ENCODE assay signal across 8 cellular contexts in genomic region chr6:158168054-158168303, GRCh38. TPM values are rescaled to one million over a fixed set of nuclear protein-coding genes. Genes with fewer than 3 reads are reported as not detected.
DNase-seq lines count a peak whose midpoint lies in the region; ATAC-seq and TF ChIP-seq lines count a peak whose summit lies in the region.

Gene SERAC1 (minus strand): TSS chr6:158168262. CDS start chr6:158158363, 9,899 bp downstream.

- H3F3A ChIP-seq in GM23338 (replicated peaks; ENCODE audit: low read depth): peaks cover 3% of the 10 kb centered on the region; the same call in 1 of the 2 replicates

- peak within 1 kb of the TSS; percentile 94 for H2AFZ ChIP-seq in GM23338

- H3K4me1 Mint-ChIP-seq in GM23338: peaks cover 19% of the 10 kb centered on the region; the same call in 2 of the 3 replicates

- no peaks in the 10 kb centered on the region for H3K9me2 ChIP-seq in GM23338 (ENCODE audit: insufficient read depth)

- no peak for DNase-seq in GM23338 (ENCODE audit: low spot score)
- peak; percentile 76 for DNase-seq in T-helper 22 cell (ENCODE audit: low read depth)
- DNase-seq in foreskin keratinocyte: no peak
- no peak for DNase-seq in skeletal muscle cell (ENCODE audit: low read depth)
- DNase-seq in epidermal melanocyte (ENCODE audit: insufficient read length, low spot score): no peak
- DNase-seq in superior temporal gyrus (ENCODE audit: extremely low spot score): no peak
- DNase-seq in activated CD4-positive, alpha-beta T cell treated with anti-CD3 and anti-CD28 coated beads for 1 hour: no peak

- H3K4me3 ChIP-seq in GM23338: peak within 1 kb of the TSS; percentile 66
- H3K4me3 ChIP-seq in skeletal muscle cell (ENCODE audit: low read depth, low read length): peak within 1 kb of the TSS; percentile 66

- H3K9me3 Mint-ChIP-seq in GM23338: 0 out of 3 replicates have a peak, but pooled peaks cover 2% of the 10 kb centered on the region

- H3K27ac ChIP-seq in GM23338 (ENCODE audit: low read depth): peak within 1 kb of the TSS; percentile 91
- H3K27ac ChIP-seq in foreskin keratinocyte: peak within 1 kb of the TSS; percentile 69

- peak within 1 kb of the TSS; percentile 91 for H3K4me3 Mint-ChIP-seq in GM23338

- TF ChIP-seq CTCF in GM23338 (conservative IDR thresholded peaks at IDR 0.05; ENCODE audit: low read depth in 2 of 2) (no peak), foreskin keratinocyte (conservative IDR thresholded peaks at IDR 0.05) (no peak)

- H3K27me3 Mint-ChIP-seq in GM23338 (ENCODE audit: insufficient read depth, low read depth, poor library complexity): peaks cover 12% of the 10 kb centered on the region

- H3K4me2 ChIP-seq in GM23338: peak within 1 kb of the TSS; percentile 77

- H3K27me3 ChIP-seq in GM23338 (ENCODE audit: insufficient read depth): peaks cover 18% of the 10 kb centered on the region
- no peaks in the 10 kb centered on the region for H3K27me3 ChIP-seq in foreskin keratinocyte

- H3K36me3 Mint-ChIP-seq in GM23338 (ENCODE audit: low read depth): peaks cover 3% of the 10 kb centered on the region; the same call in 1 of the 3 replicates

- peak within 1 kb of the TSS; percentile 84 for H3K27ac Mint-ChIP-seq in GM23338

- no peaks in the 10 kb centered on the region for H3K36me3 ChIP-seq in GM23338 (ENCODE audit: insufficient read depth)

- peak; percentile 90 for ATAC-seq in GM23338
- peak; percentile 71 for ATAC-seq in foreskin keratinocyte
- no peak for ATAC-seq in GM18907 (IDR thresholded peaks at IDR 0.05; ENCODE audit: unreplicated experiment)

- H4K20me1 ChIP-seq in GM23338 (replicated peaks; ENCODE audit: insufficient read depth): peaks cover 6% of the 10 kb centered on the region

- H3K79me2 ChIP-seq in GM23338 (replicated peaks; ENCODE audit: insufficient read depth): 0 out of 2 replicates have a peak, but pooled peaks cover 3% of the 10 kb centered on the region

- H3K4me1 ChIP-seq in GM23338 (ENCODE audit: insufficient read depth): peaks cover 17% of the 10 kb centered on the region; the same call in 1 of the 2 replicates
- H3K4me1 ChIP-seq in foreskin keratinocyte: peaks cover 26% of the 10 kb centered on the region

TF ChIP-seq in GM23338, 12 proteins besides CTCF, POLR2A, EP300 and RAD21:
- TF ChIP-seq NANOG (IDR thresholded peaks at IDR 0.05; ENCODE audit: borderline replicate concordance) (no peak), STAT1 (IDR thresholded peaks at IDR 0.05; ENCODE audit: unreplicated experiment) (no peak), ZNF331 (CRISPR knock-in tag; IDR thresholded peaks at IDR 0.05; ENCODE audit: low read depth) (no peak), REST (IDR thresholded peaks at IDR 0.05; ENCODE audit: unreplicated experiment) (no peak), ZNF114 (CRISPR knock-in tag; IDR thresholded peaks at IDR 0.05) (no peak), CREB1 (CRISPR knock-in tag; IDR thresholded peaks at IDR 0.05; ENCODE audit: low read depth) (no peak), EZH2phosphoT487 (IDR thresholded peaks at IDR 0.05; ENCODE audit: unreplicated experiment) (no peak), JUNB (IDR thresholded peaks at IDR 0.05; ENCODE audit: unreplicated experiment) (no peak), POLR2AphosphoS5 (IDR thresholded peaks at IDR 0.05; ENCODE audit: low read depth) (no peak), ETS1 (IDR thresholded peaks at IDR 0.05) (no peak)
- TF ChIP-seq, protein P1, sequence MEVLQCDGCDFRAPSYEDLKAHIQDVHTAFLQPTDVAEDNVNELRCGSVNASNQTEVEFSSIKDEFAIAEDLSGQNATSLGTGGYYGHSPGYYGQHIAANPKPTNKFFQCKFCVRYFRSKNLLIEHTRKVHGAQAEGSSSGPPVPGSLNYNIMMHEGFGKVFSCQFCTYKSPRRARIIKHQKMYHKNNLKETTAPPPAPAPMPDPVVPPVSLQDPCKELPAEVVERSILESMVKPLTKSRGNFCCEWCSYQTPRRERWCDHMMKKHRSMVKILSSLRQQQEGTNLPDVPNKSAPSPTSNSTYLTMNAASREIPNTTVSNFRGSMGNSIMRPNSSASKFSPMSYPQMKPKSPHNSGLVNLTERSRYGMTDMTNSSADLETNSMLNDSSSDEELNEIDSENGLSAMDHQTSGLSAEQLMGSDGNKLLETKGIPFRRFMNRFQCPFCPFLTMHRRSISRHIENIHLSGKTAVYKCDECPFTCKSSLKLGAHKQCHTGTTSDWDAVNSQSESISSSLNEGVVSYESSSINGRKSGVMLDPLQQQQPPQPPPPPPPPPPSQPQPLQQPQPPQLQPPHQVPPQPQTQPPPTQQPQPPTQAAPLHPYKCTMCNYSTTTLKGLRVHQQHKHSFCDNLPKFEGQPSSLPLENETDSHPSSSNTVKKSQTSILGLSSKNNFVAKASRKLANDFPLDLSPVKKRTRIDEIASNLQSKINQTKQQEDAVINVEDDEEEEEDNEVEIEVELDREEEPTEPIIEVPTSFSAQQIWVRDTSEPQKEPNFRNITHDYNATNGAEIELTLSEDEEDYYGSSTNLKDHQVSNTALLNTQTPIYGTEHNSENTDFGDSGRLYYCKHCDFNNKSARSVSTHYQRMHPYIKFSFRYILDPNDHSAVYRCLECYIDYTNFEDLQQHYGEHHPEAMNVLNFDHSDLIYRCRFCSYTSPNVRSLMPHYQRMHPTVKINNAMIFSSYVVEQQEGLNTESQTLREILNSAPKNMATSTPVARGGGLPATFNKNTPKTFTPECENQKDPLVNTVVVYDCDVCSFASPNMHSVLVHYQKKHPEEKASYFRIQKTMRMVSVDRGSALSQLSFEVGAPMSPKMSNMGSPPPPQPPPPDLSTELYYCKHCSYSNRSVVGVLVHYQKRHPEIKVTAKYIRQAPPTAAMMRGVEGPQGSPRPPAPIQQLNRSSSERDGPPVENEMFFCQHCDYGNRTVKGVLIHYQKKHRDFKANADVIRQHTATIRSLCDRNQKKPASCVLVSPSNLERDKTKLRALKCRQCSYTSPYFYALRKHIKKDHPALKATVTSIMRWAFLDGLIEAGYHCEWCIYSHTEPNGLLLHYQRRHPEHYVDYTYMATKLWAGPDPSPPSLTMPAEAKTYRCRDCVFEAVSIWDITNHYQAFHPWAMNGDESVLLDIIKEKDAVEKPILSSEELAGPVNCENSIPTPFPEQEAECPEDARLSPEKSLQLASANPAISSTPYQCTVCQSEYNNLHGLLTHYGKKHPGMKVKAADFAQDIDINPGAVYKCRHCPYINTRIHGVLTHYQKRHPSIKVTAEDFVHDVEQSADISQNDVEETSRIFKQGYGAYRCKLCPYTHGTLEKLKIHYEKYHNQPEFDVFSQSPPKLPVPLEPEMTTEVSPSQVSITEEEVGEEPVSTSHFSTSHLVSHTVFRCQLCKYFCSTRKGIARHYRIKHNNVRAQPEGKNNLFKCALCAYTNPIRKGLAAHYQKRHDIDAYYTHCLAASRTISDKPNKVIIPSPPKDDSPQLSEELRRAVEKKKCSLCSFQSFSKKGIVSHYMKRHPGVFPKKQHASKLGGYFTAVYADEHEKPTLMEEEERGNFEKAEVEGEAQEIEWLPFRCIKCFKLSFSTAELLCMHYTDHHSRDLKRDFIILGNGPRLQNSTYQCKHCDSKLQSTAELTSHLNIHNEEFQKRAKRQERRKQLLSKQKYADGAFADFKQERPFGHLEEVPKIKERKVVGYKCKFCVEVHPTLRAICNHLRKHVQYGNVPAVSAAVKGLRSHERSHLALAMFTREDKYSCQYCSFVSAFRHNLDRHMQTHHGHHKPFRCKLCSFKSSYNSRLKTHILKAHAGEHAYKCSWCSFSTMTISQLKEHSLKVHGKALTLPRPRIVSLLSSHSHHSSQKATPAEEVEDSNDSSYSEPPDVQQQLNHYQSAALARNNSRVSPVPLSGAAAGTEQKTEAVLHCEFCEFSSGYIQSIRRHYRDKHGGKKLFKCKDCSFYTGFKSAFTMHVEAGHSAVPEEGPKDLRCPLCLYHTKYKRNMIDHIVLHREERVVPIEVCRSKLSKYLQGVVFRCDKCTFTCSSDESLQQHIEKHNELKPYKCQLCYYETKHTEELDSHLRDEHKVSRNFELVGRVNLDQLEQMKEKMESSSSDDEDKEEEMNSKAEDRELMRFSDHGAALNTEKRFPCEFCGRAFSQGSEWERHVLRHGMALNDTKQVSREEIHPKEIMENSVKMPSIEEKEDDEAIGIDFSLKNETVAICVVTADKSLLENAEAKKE (CRISPR knock-in tag; IDR thresholded peaks at IDR 0.05): no peak

RNA-seq across cellular contexts. Expression of gene SERAC1, which starts in this region (rescaled TPM):
- 8.4 and 10.1 TPM in 2 replicates for total RNA-seq in GM23338 (2014; rRNA removed; shearing (Covaris generic))
- polyA plus RNA-seq in GM23338 (2016; fragmentation: Nextera tagmentation; extraction: Ambion mirVana): 5.1 and 5.2 TPM in 2 replicates
- 5.3 and 5.8 TPM in 2 replicates for total RNA-seq in foreskin keratinocyte
- 2.3 and 2.6 TPM in 2 replicates for polyA plus RNA-seq in foreskin keratinocyte
